ENCODE assay signal across 1 cellular context in genomic region chr1:153640873-153641272, GRCh38.
TF ChIP-seq lines count a peak whose summit lies in the region.

No MANE protein-coding gene starts in this region.

TF ChIP-seq in HepG2, 621 proteins besides CTCF, POLR2A, EP300 and RAD21:
- TF ChIP-seq TBX3 (IDR thresholded peaks at IDR 0.05; ENCODE audit: borderline replicate concordance), result no peak
- TF ChIP-seq ZNF251 (CRISPR knock-in tag; IDR thresholded peaks at IDR 0.05), result no peak
- no peak for TF ChIP-seq HMGXB3 (CRISPR knock-in tag; IDR thresholded peaks at IDR 0.05; ENCODE audit: borderline replicate concordance)
- TF ChIP-seq ZNF12 (CRISPR knock-in tag; IDR thresholded peaks at IDR 0.05), result no peak
- TF ChIP-seq SAFB2 (CRISPR knock-in tag; IDR thresholded peaks at IDR 0.05; ENCODE audit: borderline replicate concordance, low read depth), result no peak
- no peak for TF ChIP-seq POLR2AphosphoS5 (IDR thresholded peaks at IDR 0.05; ENCODE audit: low read depth, low read length)
- no peak for TF ChIP-seq ZNF296 (CRISPR knock-in tag; conservative IDR thresholded peaks at IDR 0.05)
- no peak for TF ChIP-seq ZNF800 (CRISPR knock-in tag; IDR thresholded peaks at IDR 0.05)
- TF ChIP-seq ZNF207 (IDR thresholded peaks at IDR 0.05; ENCODE audit: borderline replicate concordance), result no peak
- TF ChIP-seq AGO1 (IDR thresholded peaks at IDR 0.05; ENCODE audit: low read depth, low read length, poor library complexity, severe bottlenecking), result no peak
- TF ChIP-seq KLF13 (CRISPR knock-in tag; IDR thresholded peaks at IDR 0.05), result no peak
- no peak for TF ChIP-seq ZBTB21 (CRISPR knock-in tag; IDR thresholded peaks at IDR 0.05)
- TF ChIP-seq SYNCRIP (IDR thresholded peaks at IDR 0.05; ENCODE audit: insufficient read depth, low read depth, low read length), result no peak
- TF ChIP-seq E2F1 (CRISPR knock-in tag; IDR thresholded peaks at IDR 0.05), result no peak
- no peak for TF ChIP-seq SRSF9 (IDR thresholded peaks at IDR 0.05; ENCODE audit: borderline replicate concordance, insufficient read depth, low read depth, low read length, poor library complexity, severe bottlenecking)
- no peak for TF ChIP-seq YEATS2 (CRISPR knock-in tag; IDR thresholded peaks at IDR 0.05; ENCODE audit: borderline replicate concordance)
- TF ChIP-seq ZNF776 (CRISPR knock-in tag; IDR thresholded peaks at IDR 0.05), result no peak
- no peak for TF ChIP-seq SSRP1 (CRISPR knock-in tag; IDR thresholded peaks at IDR 0.05)
- no peak for TF ChIP-seq JUND (CRISPR knock-in tag; IDR thresholded peaks at IDR 0.05)
